Comparison of ENCODE assay signal across 13 cellular contexts in genomic region chr10:3471497-3471896, GRCh38.
A peak's percentile ranks its signal among the peaks of the same experiment; 100 is the strongest.
DNase-seq lines count a peak whose midpoint lies in the region; ATAC-seq and TF ChIP-seq lines count a peak whose summit lies in the region.
"Had no signal": no experiment of that assay in that cellular context is flagged by ENCODE, and none has a peak within 500 bp of the region (broad histone marks: within the 10 kb centered on the region; RNA-seq: fewer than 3 reads in every experiment).

No MANE protein-coding gene starts in this region.

- no peak overlapping the region for H3K9ac ChIP-seq in rectal smooth muscle tissue (ENCODE audit: low read length)

- no peaks in the 10 kb centered on the region for H3K27me3 ChIP-seq in rectal smooth muscle tissue (ENCODE audit: control insufficient read depth, insufficient read depth, low read length)

- TF ChIP-seq CTCF in CD14-positive monocyte (IDR thresholded peaks at IDR 0.05), result no peak

- H3K4me1 Mint-ChIP-seq in CD14-positive monocyte (peaks cover 70% of the 10 kb centered on the region), T-helper 17 cell (peaks cover 39% of the 10 kb centered on the region)

- intact Hi-C loops in CD14-positive monocyte (cut with micrococcal nuclease), result loop anchor here in 1 of 2 donors (5.0 kb wide), 1 partner anchor 159 kb away; no protein-coding TSS in a partner anchor

- H3K9me3 Mint-ChIP-seq in CD14-positive monocyte, result peaks cover 0 to 2% (median 0%) of the 10 kb centered on the region in 7 donors
- H3K9me3 Mint-ChIP-seq: activated T-helper 1 cell treated with anti-CD3 and anti-CD28 coated beads, Interleukin-12 subunit alpha, Interleukin-12 subunit beta, Interleukin-2, Interleukin-4 antibody, amounts not matched to agents 30 ng/mL and 10 ng/mL and 1 ng/mL, durations not matched to agents 14 hours and 24 hours and 36 hours had no signal

- no peak for DNase-seq in CD14-positive monocyte (ENCODE audit: low spot score)
- DNase-seq in T-helper 17 cell, result no peak
- peak; percentile 60 for DNase-seq in foreskin melanocyte
- DNase-seq in NK-92 treated with Interleukin-12 subunit alpha and Interleukin-12 subunit beta, amount 100 ng/mL, for 24 hours (lab: John Stamatoyannopoulos, UW), result no peak
- DNase-seq in NCI-H2081 treated with DMSO at 0.1 percent for 48 hours (lab: John Stamatoyannopoulos, UW), result no peak
- DNase-seq: cortex of kidney; glutamatergic neuron; NCI-H446; stimulated activated naive CD8-positive, alpha-beta T cell treated with anti-CD3 and anti-CD28 coated beads, Interleukin-15, Interleukin-2, amounts not matched to agents 100 U/mL and 50 U/mL, for 24 hours had no signal

- no peak overlapping the region for H3K4me3 ChIP-seq in rectal smooth muscle tissue (ENCODE audit: low read length)

- H3K27me3 Mint-ChIP-seq in CD14-positive monocyte (ENCODE audit: low read depth in 3 of 3) (peaks cover 0 to 1% (median 0%) of the 10 kb centered on the region in 3 donors), T-helper 17 cell (no peaks in the 10 kb centered on the region)

- ATAC-seq in T-helper 17 cell (no peak), HG03159 (IDR thresholded peaks at IDR 0.05; ENCODE audit: unreplicated experiment) (no peak), HG02623 (IDR thresholded peaks at IDR 0.05; ENCODE audit: unreplicated experiment) (no peak)
- ATAC-seq: stimulated activated naive CD8-positive, alpha-beta T cell treated with anti-CD3 and anti-CD28 coated beads, Interleukin-15, Interleukin-2, amounts not matched to agents 100 U/mL and 50 U/mL, for 24 hours had no signal

- no peaks in the 10 kb centered on the region for H3K9me3 ChIP-seq in T-helper 17 cell (ENCODE audit: control insufficient read depth, low read length, poor library complexity, severe bottlenecking)

- H3K36me3 Mint-ChIP-seq in CD14-positive monocyte (peaks cover 3 to 9% of the 10 kb centered on the region in 2 donors), T-helper 17 cell (ENCODE audit: low read depth) (no peaks in the 10 kb centered on the region)

- H3K4me3 Mint-ChIP-seq in CD14-positive monocyte (peak overlapping the region in 1 of 2 donors; percentile 37), T-helper 17 cell (no peak overlapping the region)

- H3K27ac Mint-ChIP-seq in CD14-positive monocyte (peak overlapping the region; percentile 18 to 96 (median 61)), T-helper 17 cell (peak overlapping the region; percentile 85)

- peaks cover 51% of the 10 kb centered on the region for H3K4me1 ChIP-seq in rectal smooth muscle tissue (ENCODE audit: control insufficient read depth, insufficient read depth, low read length)

- H3K36me3 ChIP-seq in rectal smooth muscle tissue (ENCODE audit: control insufficient read depth, insufficient read depth, low read length), result no peaks in the 10 kb centered on the region

- peak overlapping the region; percentile 93 for H3K27ac ChIP-seq in rectal smooth muscle tissue (ENCODE audit: low read depth, low read length)
